Comparison of ENCODE assay signal across 8 cellular contexts in the genomic region with DNA sequence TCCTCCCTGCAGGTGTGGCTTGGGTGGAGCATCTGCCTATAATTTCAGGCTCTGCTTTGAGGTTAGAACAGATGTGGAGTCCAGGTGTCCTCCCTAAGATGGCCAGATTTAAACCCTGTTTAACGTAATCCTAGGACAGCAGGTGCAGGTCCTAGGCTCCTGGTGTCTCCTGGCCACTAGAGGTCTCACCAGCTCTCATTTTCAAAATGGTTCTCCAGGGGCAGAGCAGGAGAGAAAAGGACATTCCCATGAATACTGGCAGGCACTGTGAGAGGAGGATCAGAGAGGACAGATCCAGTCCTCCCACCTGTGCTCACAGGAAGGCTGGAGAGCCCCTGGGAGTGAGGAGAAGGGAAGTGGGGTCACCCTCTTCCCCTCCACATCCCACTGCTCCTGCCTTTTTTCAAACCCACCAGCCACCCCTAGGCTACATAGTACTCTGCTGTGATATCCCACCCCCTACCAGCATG.
DNase-seq lines count a peak whose midpoint lies in the region; ATAC-seq and TF ChIP-seq lines count a peak whose summit lies in the region.

No MANE protein-coding gene starts in this region.

- CTCF ChIA-PET in mammary epithelial cell (lab: Charles Lee; ENCODE audit: low non-redundant PET), result interaction anchor here (0.6 to 0.7 kb wide), 3 partner anchors 10 to 1780 kb away, joined by 3 read pairs; no protein-coding TSS in a partner anchor

- H4K20me1 ChIP-seq in mammary epithelial cell (ENCODE audit: insufficient read depth, low read length), result no peaks in the 10 kb centered on the region

- H3K79me2 ChIP-seq in mammary epithelial cell (ENCODE audit: insufficient read depth, low read length), result no peaks in the 10 kb centered on the region

- no peak for ATAC-seq in HG02623 (IDR thresholded peaks at IDR 0.05; ENCODE audit: unreplicated experiment)
- no peak for ATAC-seq in GM19351 (IDR thresholded peaks at IDR 0.05; ENCODE audit: unreplicated experiment)

- in situ Hi-C loops in mammary epithelial cell (cut with MboI; ENCODE audit: low sequenced_read_pairs in 2 of 2), result loop anchor here (5.0 to 25.0 kb wide), 5 partner anchors 106 to 421 kb away; no protein-coding TSS in a partner anchor

- H2AFZ ChIP-seq in mammary epithelial cell (ENCODE audit: low read depth, low read length), result no peak overlapping the region

- H3K9ac ChIP-seq in mammary epithelial cell (ENCODE audit: insufficient read depth, low read length), result no peak overlapping the region

- dilution Hi-C loops in mammary epithelial cell (cut with HindIII; ENCODE audit: low sequenced_read_pairs), result no loop called here

- intact Hi-C loops in mammary epithelial cell (cut with micrococcal nuclease) (loop anchor here (1.0 to 10.0 kb wide), 6 partner anchors 74 to 415 kb away; no protein-coding TSS in a partner anchor), vagina (cut with DNase I) (loop anchor here (5.0 kb wide), 1 partner anchor 416 kb away; no protein-coding TSS in a partner anchor)

- H3K4me2 ChIP-seq in mammary epithelial cell (ENCODE audit: insufficient read depth, low read depth, low read length), result no peak overlapping the region

- DNase-seq in DMS 273 treated with DMSO at 0.1 percent for 48 hours (lab: John Stamatoyannopoulos, UW), result peak; percentile 17
- peak; percentile 42 for DNase-seq in HT1080 (ENCODE audit: low read depth)
- DNase-seq in NCI-H774 (lab: John Stamatoyannopoulos, UW), result peak; percentile 60
- peak; percentile 62 for DNase-seq in mammary epithelial cell
- DNase-seq in left kidney (ENCODE audit: low read depth, low spot score), result peak; percentile 93
- DNase-seq in vagina (ENCODE audit: extremely low spot score in 2 of 2), result no peak

- no peak for TF ChIP-seq POLR2A in vagina (IDR thresholded peaks at IDR 0.05)

- TF ChIP-seq CTCF in mammary epithelial cell (conservative IDR thresholded peaks at IDR 0.05 in 1 of 2, IDR thresholded peaks at IDR 0.05 in 1 of 2; ENCODE audit: extremely low read depth in 1 of 2, insufficient read depth in 1 of 2, low read depth in 1 of 2, low read length in 2 of 2) (peak; percentile 89 to 91), vagina (IDR thresholded peaks at IDR 0.05) (peak; percentile 22 to 74 (median 66))

- peaks cover 32% of the 10 kb centered on the region for H3K4me1 ChIP-seq in mammary epithelial cell (ENCODE audit: insufficient read depth, low read length)
- peaks cover 40% of the 10 kb centered on the region for H3K4me1 ChIP-seq in vagina

- no TSS peak for BruUV-seq in mammary epithelial cell (replicated peaks; lab: Mats Ljungman, UMichigan)

- no peaks in the 10 kb centered on the region for H3K9me3 ChIP-seq in mammary epithelial cell (replicated peaks; ENCODE audit: insufficient read depth, low read length)
- no peaks in the 10 kb centered on the region for H3K9me3 ChIP-seq in vagina

- 17% methylated on average over 1 of the region's 1 CpG for WGBS in mammary epithelial cell (ENCODE audit: low coverage, missing lambda C conversion rate)

- H3K4me3 ChIP-seq in mammary epithelial cell (replicated peaks in 1 of 3; ENCODE audit: insufficient read depth in 1 of 3, low read depth in 2 of 3, low read length in 3 of 3), result no peak overlapping the region
- no peak overlapping the region for H3K4me3 ChIP-seq in vagina

- H3K36me3 ChIP-seq in mammary epithelial cell (ENCODE audit: insufficient read depth, low read length) (no peaks in the 10 kb centered on the region), vagina (no peaks in the 10 kb centered on the region)

- H3K27ac ChIP-seq in mammary epithelial cell (ENCODE audit: insufficient read depth, low read depth, low read length), result no peak overlapping the region
- H3K27ac ChIP-seq in vagina, result no peak overlapping the region

- H3K27me3 ChIP-seq in mammary epithelial cell (ENCODE audit: insufficient read depth, low read length) (no peaks in the 10 kb centered on the region), vagina (no peaks in the 10 kb centered on the region)

Comparison
In these comparisons a context has a peak if more than half of its experiments do, and no peak if none do; other contexts are left out.
1. DNase-seq: peak in DMS 273 treated with DMSO at 0.1 percent for 48 hours (single experiment), HT1080 (single experiment), NCI-H774 (single experiment), mammary epithelial cell (single experiment) and left kidney (single experiment); none in vagina (0 of 2).